28 cellular contexts compared by ENCODE assay signal in the genomic region with DNA sequence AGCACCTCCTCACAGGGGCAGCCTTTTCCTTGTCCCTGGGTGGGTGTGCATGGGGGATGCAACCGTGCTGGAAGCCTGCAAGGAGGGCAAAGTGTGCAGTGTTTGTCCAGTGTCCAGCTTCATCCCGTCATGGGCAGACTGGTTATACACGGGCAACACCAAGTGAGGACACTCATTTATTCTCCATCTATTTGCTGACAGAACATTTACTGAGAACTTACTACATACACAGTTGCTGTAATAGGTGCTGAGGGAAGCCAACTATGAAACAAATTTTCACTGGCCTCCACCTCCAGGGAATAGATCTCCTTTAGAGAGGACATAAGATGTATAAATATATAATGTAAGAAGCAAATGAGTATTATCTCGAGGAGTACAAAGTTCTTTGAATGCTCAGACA.
"Had no signal": no experiment of that assay in that cellular context is flagged by ENCODE, and none has a peak within 500 bp of the region (broad histone marks: within the 10 kb centered on the region; RNA-seq: fewer than 3 reads in every experiment).

No MANE protein-coding gene starts in this region.

- FAIRE-seq: colon, endometrium, endothelial cell of umbilical vein, frontal cortex had no signal

- H3K27me3 ChIP-seq: colonic mucosa, dorsolateral prefrontal cortex, esophagus muscularis mucosa, foreskin keratinocyte, gastrocnemius medialis, gastroesophageal sphincter had no signal

- ATAC-seq: effector memory CD8-positive, alpha-beta T cell; esophagus mucosa; foreskin keratinocyte; gastrocnemius medialis; gastroesophageal sphincter; heart left ventricle; heart right ventricle had no signal

- H3K27ac ChIP-seq: colonic mucosa, coronary artery, dorsolateral prefrontal cortex, epithelial cell of prostate, esophagus muscularis mucosa, esophagus squamous epithelium, foreskin keratinocyte, gastrocnemius medialis, gastroesophageal sphincter, heart left ventricle, heart right ventricle had no signal

- H3K4me1 ChIP-seq: colonic mucosa, esophagus muscularis mucosa, esophagus squamous epithelium, foreskin keratinocyte, gastrocnemius medialis, gastroesophageal sphincter, heart left ventricle, heart right ventricle had no signal

- H3K9me3 ChIP-seq: colonic mucosa, esophagus muscularis mucosa, esophagus squamous epithelium, gastrocnemius medialis, gastroesophageal sphincter, heart left ventricle, heart right ventricle had no signal

- H3K36me3 ChIP-seq: colonic mucosa, esophagus muscularis mucosa, esophagus squamous epithelium, gastrocnemius medialis, gastroesophageal sphincter, heart left ventricle, heart right ventricle had no signal

- H3K4me3 ChIP-seq: colonic mucosa, coronary artery, dorsolateral prefrontal cortex, esophagus muscularis mucosa, esophagus squamous epithelium, gastrocnemius medialis, gastroesophageal sphincter, heart left ventricle, heart right ventricle had no signal

- DNase-seq: colonic mucosa; cortex of kidney; dermis blood vessel endothelial cell; dorsolateral prefrontal cortex; effector CD4-positive, alpha-beta T cell; effector CD8-positive, alpha-beta T cell; effector memory CD4-positive, alpha-beta T cell; effector memory CD8-positive, alpha-beta T cell; endodermal cell; erythroblast; esophagus squamous epithelium; foreskin fibroblast; foreskin keratinocyte; foreskin melanocyte; gastrocnemius medialis; glutamatergic neuron; head of caudate nucleus; heart left ventricle; heart right ventricle had no signal
